14 cellular contexts compared by ENCODE assay signal in genomic region chr16:54280751-54281150, GRCh38. TPM values are rescaled to one million over a fixed set of nuclear protein-coding genes. Genes with fewer than 3 reads are reported as not detected.
DNase-seq lines count a peak whose midpoint lies in the region; ATAC-seq, FAIRE-seq and TF ChIP-seq lines count a peak whose summit lies in the region.
"Had no signal": no experiment of that assay in that cellular context is flagged by ENCODE, and none has a peak within 500 bp of the region (broad histone marks: within the 10 kb centered on the region; RNA-seq: fewer than 3 reads in every experiment).

No MANE protein-coding gene starts in this region.

- FAIRE-seq in H54 (lab: Jason Lieb, UNC): no peak

- no peaks in the 10 kb centered on the region for H3K9me3 Mint-ChIP-seq in WTC11
- H3K9me3 Mint-ChIP-seq: activated naive CD8-positive, alpha-beta T cell treated with anti-CD3 and anti-CD28 coated beads, Interleukin-2, amount 50 U/mL, for 24 hours had no signal

- no peak overlapping the region for H3K27ac Mint-ChIP-seq in WTC11
- H3K27ac Mint-ChIP-seq: activated naive CD8-positive, alpha-beta T cell treated with anti-CD3 and anti-CD28 coated beads, Interleukin-2, amount 50 U/mL, for 24 hours had no signal

- intact Hi-C loops in left colon (cut with DNase I, micrococcal nuclease): no loop called here

- CTCF ChIA-PET in WTC11 (lab: Charles Lee): interaction anchor here (0.8 to 2.7 kb wide), 5 partner anchors 39 to 335 kb away, joined by 3 to 12 read pairs (median 3); no protein-coding TSS in a partner anchor

- DNase-seq in ACHN (peak; percentile 13), H54 (ENCODE audit: insufficient read length, low spot score) (peak; percentile 70), WTC11 (ENCODE audit: low spot score) (no peak), kidney tubule cell (ENCODE audit: low spot score) (peak; percentile 68), HPDE6-E6E7 (ENCODE audit: extremely low spot score) (no peak), DMS79 treated with DMSO at 0.1 percent for 48 hours (lab: John Stamatoyannopoulos, UW) (no peak), left colon (no peak)
- DNase-seq: activated naive CD8-positive, alpha-beta T cell treated with anti-CD3 and anti-CD28 coated beads, Interleukin-2, amount 50 U/mL, for 24 hours; cortex of kidney; NCI-H146; NCI-H524 treated with DMSO at 0.1 percent for 48 hours; stimulated activated CD4-positive, alpha-beta T cell treated with anti-CD3 and anti-CD28 coated beads, Interleukin-2, amount 100 ng/mL, for 48 hours had no signal

- no peaks in the 10 kb centered on the region for H3K36me3 Mint-ChIP-seq in WTC11

- ATAC-seq in WTC11: no peak
- no peak for ATAC-seq in HG03378 (IDR thresholded peaks at IDR 0.05; ENCODE audit: unreplicated experiment)
- no peak for ATAC-seq in left colon
- ATAC-seq: activated naive CD8-positive, alpha-beta T cell treated with anti-CD3 and anti-CD28 coated beads, Interleukin-2, amount 50 U/mL, for 24 hours; Panc1 had no signal

- POLR2A ChIA-PET in WTC11 (lab: Charles Lee): interaction anchor here (0.6 kb wide), 1 partner anchor 559 kb away, joined by 6 read pairs; no protein-coding TSS in a partner anchor

- H3K27me3 Mint-ChIP-seq in WTC11 (ENCODE audit: low read depth): peaks cover 80% of the 10 kb centered on the region

- no peak for TF ChIP-seq CTCF in WTC11 (IDR thresholded peaks at IDR 0.05)

- no peak for TF ChIP-seq POLR2A in H54 (IDR thresholded peaks at IDR 0.05; ENCODE audit: low read depth, low read length)

- peaks cover 37% of the 10 kb centered on the region for H3K4me1 Mint-ChIP-seq in WTC11

- in situ Hi-C loops in ACHN (cut with HindIII; ENCODE audit: low pct_ligation_motif_present, low pct_unique_long_range_greater_than_20kb, low sequenced_read_pairs): no loop called here

- peak overlapping the region; percentile 72; the same call in 1 of the 2 replicates for H3K4me3 Mint-ChIP-seq in WTC11
- H3K4me3 Mint-ChIP-seq: activated naive CD8-positive, alpha-beta T cell treated with anti-CD3 and anti-CD28 coated beads, Interleukin-2, amount 50 U/mL, for 24 hours had no signal

TF ChIP-seq in WTC11, 78 proteins besides CTCF, POLR2A, EP300 and RAD21:
- no peak for TF ChIP-seq ETV6 (CRISPR knock-in tag; IDR thresholded peaks at IDR 0.05)
- no peak for TF ChIP-seq E2F4 (CRISPR knock-in tag; IDR thresholded peaks at IDR 0.05; ENCODE audit: borderline replicate concordance, low read depth)
- TF ChIP-seq PRRX2 (CRISPR knock-in tag; IDR thresholded peaks at IDR 0.05): no peak
- no peak for TF ChIP-seq ZNF232 (CRISPR knock-in tag; IDR thresholded peaks at IDR 0.05)
- no peak for TF ChIP-seq ESRRA (CRISPR knock-in tag; IDR thresholded peaks at IDR 0.05; ENCODE audit: borderline replicate concordance)
- no peak for TF ChIP-seq EMX1 (CRISPR knock-in tag; IDR thresholded peaks at IDR 0.05)
- no peak for TF ChIP-seq ZNF396 (CRISPR knock-in tag; IDR thresholded peaks at IDR 0.05; ENCODE audit: borderline replicate concordance)
- TF ChIP-seq SOX15 (CRISPR knock-in tag; IDR thresholded peaks at IDR 0.05): no peak
- TF ChIP-seq HMGXB4 (CRISPR knock-in tag; IDR thresholded peaks at IDR 0.05): no peak
- TF ChIP-seq IRF1 (CRISPR knock-in tag; IDR thresholded peaks at IDR 0.05): no peak
- TF ChIP-seq ZNF281 (CRISPR knock-in tag; IDR thresholded peaks at IDR 0.05): no peak
- TF ChIP-seq ZNF423 (CRISPR knock-in tag; IDR thresholded peaks at IDR 0.05): no peak

RNA-seq across cellular contexts. Expression of gene IRX3, which starts 5.8 kb away (rescaled TPM):
- 1.1 to 2.2 TPM (median 1.6 TPM) in 3 replicates for total RNA-seq in WTC11 (2021)
- total RNA-seq in left colon: under 1 TPM; 0.20 to 0.31 TPM

Comparison
In these comparisons a context has a peak if more than half of its experiments do, and no peak if none do; other contexts are left out.
1. DNase-seq: peak in ACHN (single experiment), H54 (single experiment) and kidney tubule cell (single experiment); none in WTC11 (single experiment), HPDE6-E6E7 (single experiment), DMS79 treated with DMSO at 0.1 percent for 48 hours (single experiment) and left colon (0 of 2).